In the genomic region with DNA sequence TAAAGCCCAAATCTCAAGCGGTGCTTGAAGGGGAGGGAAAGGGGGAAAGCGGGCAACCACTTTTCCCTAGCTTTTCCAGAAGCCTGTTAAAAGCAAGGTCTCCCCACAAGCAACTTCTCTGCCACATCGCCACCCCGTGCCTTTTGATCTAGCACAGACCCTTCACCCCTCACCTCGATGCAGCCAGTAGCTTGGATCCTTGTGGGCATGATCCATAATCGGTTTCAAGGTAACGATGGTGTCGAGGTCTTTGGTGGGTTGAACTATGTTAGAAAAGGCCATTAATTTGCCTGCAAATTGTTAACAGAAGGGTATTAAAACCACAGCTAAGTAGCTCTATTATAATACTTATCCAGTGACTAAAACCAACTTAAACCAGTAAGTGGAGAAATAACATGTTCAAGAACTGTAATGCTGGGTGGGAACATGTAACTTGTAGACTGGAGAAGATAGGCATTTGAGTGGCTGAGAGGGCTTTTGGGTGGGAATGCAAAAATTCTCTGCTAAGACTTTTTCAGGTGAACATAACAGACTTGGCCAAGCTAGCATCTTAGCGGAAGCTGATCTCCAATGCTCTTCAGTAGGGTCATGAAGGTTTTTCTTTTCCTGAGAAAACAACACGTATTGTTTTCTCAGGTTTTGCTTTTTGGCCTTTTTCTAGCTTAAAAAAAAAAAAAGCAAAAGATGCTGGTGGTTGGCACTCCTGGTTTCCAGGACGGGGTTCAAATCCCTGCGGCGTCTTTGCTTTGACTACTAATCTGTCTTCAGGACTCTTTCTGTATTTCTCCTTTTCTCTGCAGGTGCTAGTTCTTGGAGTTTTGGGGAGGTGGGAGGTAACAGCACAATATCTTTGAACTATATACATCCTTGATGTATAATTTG, we compare ENCODE assay signal across 8 cellular contexts. TPM values are rescaled to one million over a fixed set of nuclear protein-coding genes. Genes with fewer than 3 reads are reported as not detected.
DNase-seq lines count a peak whose midpoint lies in the region; ATAC-seq and TF ChIP-seq lines count a peak whose summit lies in the region.

No MANE protein-coding gene starts in this region.

- POLR2A ChIA-PET in CD8-positive, alpha-beta memory T cell (lab: Charles Lee), result interaction anchor here (0.6 to 17.6 kb wide), 20 partner anchors 7 to 904 kb away, joined by 3 to 1366 read pairs (median 3); partner anchors contain the start of genes FAM89B, MALAT1, NEAT1 and SCYL1
- POLR2A ChIA-PET in naive thymus-derived CD4-positive, alpha-beta T cell (lab: Charles Lee), result interaction anchor here (0.6 to 27.5 kb wide), 41 partner anchors 10 to 638 kb away, joined by 3 to 2591 read pairs (median 4); partner anchors contain the start of genes CCDC85B, DPF2, EHBP1L1 and FAM89B

- H3K4me1 ChIP-seq in CD8-positive, alpha-beta memory T cell (ENCODE audit: insufficient read depth, low read length), result peaks cover 40% of the 10 kb centered on the region
- peaks cover 34 to 35% of the 10 kb centered on the region in 2 donors for H3K4me1 ChIP-seq in naive thymus-derived CD4-positive, alpha-beta T cell (ENCODE audit: control insufficient read depth in 2 of 2, insufficient read depth in 2 of 2, low read length in 2 of 2)

- peaks cover 24 to 37% (median 36%) of the 10 kb centered on the region in 3 donors for H3K36me3 Mint-ChIP-seq in CD8-positive, alpha-beta memory T cell
- H3K36me3 Mint-ChIP-seq in naive thymus-derived CD4-positive, alpha-beta T cell, result peaks cover 23 to 33% (median 31%) of the 10 kb centered on the region in 5 donors

- ATAC-seq in naive thymus-derived CD4-positive, alpha-beta T cell, result no peak
- ATAC-seq in HG02970 (IDR thresholded peaks at IDR 0.05; ENCODE audit: low FRiP score, unreplicated experiment), result no peak

- CTCF ChIA-PET in CD8-positive, alpha-beta memory T cell (lab: Charles Lee), result interaction anchor here (0.7 to 21.4 kb wide), 12 partner anchors 7 to 280 kb away, joined by 3 to 448 read pairs (median 5); partner anchors contain the start of genes MALAT1 and NEAT1
- CTCF ChIA-PET in naive thymus-derived CD4-positive, alpha-beta T cell (lab: Charles Lee), result interaction anchor here (0.6 to 7.8 kb wide), 13 partner anchors 7 to 756 kb away, joined by 3 to 90 read pairs (median 4); partner anchors contain the start of gene MALAT1

- no peaks in the 10 kb centered on the region for H3K27me3 ChIP-seq in CD8-positive, alpha-beta memory T cell (ENCODE audit: insufficient read depth, low read length, poor library complexity, severe bottlenecking)
- no peaks in the 10 kb centered on the region; the same call in 1 of the 2 replicates for H3K27me3 ChIP-seq in MG63
- no peaks in the 10 kb centered on the region for H3K27me3 ChIP-seq in naive thymus-derived CD4-positive, alpha-beta T cell (ENCODE audit: control insufficient read depth in 2 of 2, insufficient read depth in 2 of 2, low read length in 2 of 2)

- peak overlapping the region in 7 of 8 donors; percentile 47 to 92 (median 86) for H3K27ac Mint-ChIP-seq in CD8-positive, alpha-beta memory T cell
- H3K27ac Mint-ChIP-seq in naive thymus-derived CD4-positive, alpha-beta T cell, result peak overlapping the region in 8 of 9 donors; percentile 78 to 92 (median 88)

- H3K4me3 Mint-ChIP-seq in CD8-positive, alpha-beta memory T cell, result no peak overlapping the region
- no peak overlapping the region for H3K4me3 Mint-ChIP-seq in naive thymus-derived CD4-positive, alpha-beta T cell

- DNase-seq in CD8-positive, alpha-beta memory T cell, result peak in 1 of 5 donors; percentile 25
- DNase-seq in MG63 (no peak), coronary artery (ENCODE audit: low spot score) (no peak), SKM-1 treated with dmso at 0.1 percent for 144 hours (lab: John Stamatoyannopoulos, UW; ENCODE audit: unreplicated experiment) (no peak), DMS 273 (lab: John Stamatoyannopoulos, UW; ENCODE audit: unreplicated experiment) (no peak)
- DNase-seq in naive thymus-derived CD4-positive, alpha-beta T cell, result peak in 4 of 9 donors; percentile 23 to 33 (median 31)
- no peak for DNase-seq in stimulated activated CD4-positive, alpha-beta T cell treated with anti-CD3 and anti-CD28 coated beads, Interleukin-15, amount 100 ng/mL, for 24 hours

- no peak for TF ChIP-seq CTCF in coronary artery (IDR thresholded peaks at IDR 0.05)

- intact Hi-C loops in naive thymus-derived CD4-positive, alpha-beta T cell (cut with micrococcal nuclease), result no loop called here

- H3K9me3 Mint-ChIP-seq in CD8-positive, alpha-beta memory T cell, result no peaks in the 10 kb centered on the region
- H3K9me3 Mint-ChIP-seq in naive thymus-derived CD4-positive, alpha-beta T cell, result peaks cover 0 to 24% (median 0%) of the 10 kb centered on the region in 11 donors

- peaks cover 49 to 54% (median 51%) of the 10 kb centered on the region in 3 donors for H3K4me1 Mint-ChIP-seq in CD8-positive, alpha-beta memory T cell
- H3K4me1 Mint-ChIP-seq in naive thymus-derived CD4-positive, alpha-beta T cell, result peaks cover 44 to 59% (median 50%) of the 10 kb centered on the region in 7 donors

- peak overlapping the region; percentile 95 for H3K27ac ChIP-seq in CD8-positive, alpha-beta memory T cell (ENCODE audit: low read depth, low read length)
- peak overlapping the region; percentile 97 for H3K27ac ChIP-seq in coronary artery
- peak overlapping the region; percentile 99 for H3K27ac ChIP-seq in naive thymus-derived CD4-positive, alpha-beta T cell (ENCODE audit: low read depth, low read length)

- peaks cover 0 to 3% of the 10 kb centered on the region in 2 donors for H3K27me3 Mint-ChIP-seq in CD8-positive, alpha-beta memory T cell
- H3K27me3 Mint-ChIP-seq in naive thymus-derived CD4-positive, alpha-beta T cell, result peaks cover 0 to 10% (median 0%) of the 10 kb centered on the region in 5 donors

- H3K4me3 ChIP-seq in CD8-positive, alpha-beta memory T cell (ENCODE audit: low read length), result peak overlapping the region; percentile 97
- H3K4me3 ChIP-seq in MG63 (peak overlapping the region; percentile 87), coronary artery (peak overlapping the region; percentile 88)
- peak overlapping the region; percentile 99 for H3K4me3 ChIP-seq in naive thymus-derived CD4-positive, alpha-beta T cell (ENCODE audit: low read length)

- peaks cover 59% of the 10 kb centered on the region for H3K36me3 ChIP-seq in CD8-positive, alpha-beta memory T cell (ENCODE audit: insufficient read depth, low read length)
- H3K36me3 ChIP-seq in MG63, result peaks cover 66% of the 10 kb centered on the region
- H3K36me3 ChIP-seq in naive thymus-derived CD4-positive, alpha-beta T cell (ENCODE audit: control insufficient read depth in 2 of 3, insufficient read depth in 3 of 3, low read length in 3 of 3), result peaks cover 54 to 58% (median 55%) of the 10 kb centered on the region in 3 experiments

- no peaks in the 10 kb centered on the region for H3K9me3 ChIP-seq in CD8-positive, alpha-beta memory T cell (ENCODE audit: low read length)
- H3K9me3 ChIP-seq in MG63, result no peaks in the 10 kb centered on the region
- H3K9me3 ChIP-seq in naive thymus-derived CD4-positive, alpha-beta T cell (ENCODE audit: control insufficient read depth in 2 of 3, low read length in 3 of 3), result no peaks in the 10 kb centered on the region

RNA-seq across cellular contexts. Expression of gene MALAT1, which starts 6.8 kb away (rescaled TPM):
- 1,000 to 10,000 TPM; 4,639 to 4,912 TPM for total RNA-seq in CD8-positive, alpha-beta memory T cell
- polyA plus RNA-seq in CD8-positive, alpha-beta memory T cell, result 2,529 TPM
- 258 and 283 TPM in 2 replicates for total RNA-seq in MG63 (2014; rRNA removed; shearing (Covaris generic); ENCODE audit: low replicate concordance)
- over 10,000 TPM in 4 of 5 experiments, 1,000 to 10,000 TPM in 1; 8,375 to 32,234 (median 31,408) TPM for total RNA-seq in naive thymus-derived CD4-positive, alpha-beta T cell
- polyA plus RNA-seq in naive thymus-derived CD4-positive, alpha-beta T cell, result 1,000 to 10,000 TPM in 1 of 2 donors, 100 to 1,000 TPM in 1; 734 to 5,106 TPM

RNA-seq across cellular contexts. Expression of gene SCYL1, which starts 19.2 kb away (rescaled TPM):
- total RNA-seq in CD8-positive, alpha-beta memory T cell, result 10 to 100 TPM; 85.1 to 88.5 TPM
- polyA plus RNA-seq in CD8-positive, alpha-beta memory T cell, result 42.1 TPM
- total RNA-seq in MG63 (2014; rRNA removed; shearing (Covaris generic); ENCODE audit: low replicate concordance), result 50.1 and 56.3 TPM in 2 replicates
- 10 to 100 TPM; 63.2 to 79.8 (median 70.4) TPM for total RNA-seq in naive thymus-derived CD4-positive, alpha-beta T cell
- 10 to 100 TPM; 27.0 to 69.1 TPM for polyA plus RNA-seq in naive thymus-derived CD4-positive, alpha-beta T cell

RNA-seq across cellular contexts. Expression of gene LTBP3, which starts 52.5 kb away (rescaled TPM):
- total RNA-seq in CD8-positive, alpha-beta memory T cell, result 10 to 100 TPM; 33.2 to 35.4 TPM
- 17.9 TPM for polyA plus RNA-seq in CD8-positive, alpha-beta memory T cell
- total RNA-seq in MG63 (2014; rRNA removed; shearing (Covaris generic); ENCODE audit: low replicate concordance), result 109 and 124 TPM in 2 replicates
- total RNA-seq in naive thymus-derived CD4-positive, alpha-beta T cell, result 100 to 1,000 TPM in 4 of 5 experiments, 10 to 100 TPM in 1; 91.4 to 288 (median 280) TPM
- 10 to 100 TPM; 18.7 to 41.2 TPM for polyA plus RNA-seq in naive thymus-derived CD4-positive, alpha-beta T cell

Comparison
In these comparisons a context has a peak if more than half of its experiments do, and no peak if none do; other contexts are left out.
1. RNA of gene MALAT1, which starts 6.8 kb away (total RNA-seq): 8,375 to 32,234 TPM in naive thymus-derived CD4-positive, alpha-beta T cell and 4,639 to 4,912 TPM in CD8-positive, alpha-beta memory T cell; 258 to 283 TPM in MG63; every median in the first group is over 10 times any median in the second.
2. Peak in every context shown above with its lines, with median percentiles within 50 percentile points of each other: H3K27ac ChIP-seq and H3K4me3 ChIP-seq.